ENCODE assay signal across 24 cellular contexts in the genomic region with DNA sequence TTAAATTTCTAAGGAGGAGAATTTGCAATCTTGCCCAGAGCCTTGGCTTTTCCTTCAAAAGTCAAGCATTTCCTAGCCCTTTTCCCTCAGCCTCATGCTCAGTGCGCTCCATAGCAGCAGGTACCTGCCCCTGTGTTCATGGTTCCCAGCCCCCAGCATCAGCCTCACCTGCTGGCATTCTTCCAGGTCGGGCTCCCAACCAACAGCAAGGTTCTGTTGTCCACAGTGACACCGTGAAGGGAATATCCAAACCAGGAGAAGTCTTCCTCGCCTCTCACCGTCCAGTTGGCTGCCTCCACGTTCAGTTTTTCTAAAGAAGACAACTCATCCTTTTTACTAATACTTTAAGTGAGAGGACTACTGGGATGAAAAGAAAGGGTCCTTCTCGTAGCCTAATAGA.
DNase-seq lines count a peak whose midpoint lies in the region; ATAC-seq and TF ChIP-seq lines count a peak whose summit lies in the region.
"Had no signal": no experiment of that assay in that cellular context is flagged by ENCODE, and none has a peak within 500 bp of the region (broad histone marks: within the 10 kb centered on the region; RNA-seq: fewer than 3 reads in every experiment).

No MANE protein-coding gene starts in this region.

- ATAC-seq in HG03520 (IDR thresholded peaks at IDR 0.05; ENCODE audit: unreplicated experiment), result no peak
- ATAC-seq: GM12878 had no signal

- H3K27ac ChIP-seq in WERI-Rb-1, result peak overlapping the region; percentile 66
- H3K27ac ChIP-seq in neutrophil, result peak overlapping the region; percentile 35
- H3K27ac ChIP-seq: BLaER1 had no signal

- no peaks in the 10 kb centered on the region for H3K9me3 ChIP-seq in WERI-Rb-1 (ENCODE audit: severe bottlenecking)
- no peaks in the 10 kb centered on the region for H3K9me3 ChIP-seq in neutrophil
- H3K9me3 ChIP-seq: BE2C, BLaER1 had no signal

- H3K4me3 ChIP-seq in WERI-Rb-1 (ENCODE audit: low read depth, low read length) (no peak overlapping the region), neutrophil (ENCODE audit: low read depth in 1 of 2, low read length in 1 of 2) (no peak overlapping the region)
- H3K4me3 ChIP-seq: BLaER1, GM12878 had no signal

- no peaks in the 10 kb centered on the region for H3K27me3 ChIP-seq in WERI-Rb-1 (ENCODE audit: insufficient read depth, low read depth, severe bottlenecking)
- no peaks in the 10 kb centered on the region for H3K27me3 ChIP-seq in neutrophil
- H3K27me3 ChIP-seq: BE2C, BLaER1 had no signal

- peaks cover 9% of the 10 kb centered on the region for H3K36me3 ChIP-seq in WERI-Rb-1
- H3K36me3 ChIP-seq in neutrophil, result no peaks in the 10 kb centered on the region
- H3K36me3 ChIP-seq: BE2C, BLaER1 had no signal

- H3K4me1 ChIP-seq in neutrophil (ENCODE audit: control insufficient read depth in 1 of 2, insufficient read depth in 1 of 2, low read depth in 1 of 2, low read length in 1 of 2), result peaks cover 46 to 48% of the 10 kb centered on the region in 2 experiments
- H3K4me1 ChIP-seq: BE2C, BLaER1 had no signal

- DNase-seq in activated effector memory CD4-positive, alpha-beta T cell treated with anti-CD3 and anti-CD28 coated beads, Interleukin-2, amount 50 U/mL, for 16 hours, result peak; percentile 17
- DNase-seq in activated effector memory CD4-positive, alpha-beta T cell treated with Interleukin-2 at 50 U/mL for 16 hours, result no peak
- no peak for DNase-seq in WERI-Rb-1
- DNase-seq in NOMO-1 (lab: John Stamatoyannopoulos, UW; ENCODE audit: unreplicated experiment in 2 of 2), result no peak
- no peak for DNase-seq in NCI-H1092 treated with DMSO at 0.1 percent for 48 hours (lab: John Stamatoyannopoulos, UW)
- DNase-seq: 8988T; ACHN; BE2C; C1 segment of cervical spinal cord; CD4-positive, alpha-beta memory T cell; CD4-positive, CD25-positive, alpha-beta regulatory T cell; CD8-positive, alpha-beta memory T cell; COR-L47; DMS 273 treated with DMSO at 0.1 percent for 48 hours; DMS153; DMS53; DMS79; DND-41; EL; GDM1 had no signal

- TF ChIP-seq CTCF in WERI-Rb-1 (IDR thresholded peaks at IDR 0.05; ENCODE audit: low read depth, low read length), result no peak
- no peak for TF ChIP-seq CTCF in neutrophil (IDR thresholded peaks at IDR 0.05)
